2 cellular contexts compared by ENCODE assay signal in genomic region chr1:201156346-201156745, GRCh38.
TF ChIP-seq lines count a peak whose summit lies in the region.

No MANE protein-coding gene starts in this region.

TF ChIP-seq in K562, 482 proteins besides CTCF, POLR2A, EP300 and RAD21:
- TF ChIP-seq PHB2 (IDR thresholded peaks at IDR 0.05; ENCODE audit: low read depth) (no peak), CEBPB (tag; IDR thresholded peaks at IDR 0.05) (0 out of 2 replicates have a peak, but pooled peaks have one; percentile 11)

TF ChIP-seq in GM12891, 5 proteins besides CTCF, POLR2A, EP300 and RAD21:
- TF ChIP-seq PAX5 (IDR thresholded peaks at IDR 0.05; ENCODE audit: insufficient read depth, low read length, severe bottlenecking) (no peak), POU2F2 (IDR thresholded peaks at IDR 0.05; ENCODE audit: low read depth, low read length) (no peak), SPI1 (IDR thresholded peaks at IDR 0.05; ENCODE audit: low read depth, low read length) (no peak), POLR2AphosphoS5 (IDR thresholded peaks at IDR 0.05; ENCODE audit: low read depth, low read length) (no peak), TAF1 (IDR thresholded peaks at IDR 0.05; ENCODE audit: low read depth, low read length) (no peak)
